8 cellular contexts compared by ENCODE assay signal in genomic region chr2:46913471-46914381, GRCh38. TPM values are rescaled to one million over a fixed set of nuclear protein-coding genes. Genes with fewer than 3 reads are reported as not detected.
DNase-seq lines count a peak whose midpoint lies in the region; ATAC-seq and TF ChIP-seq lines count a peak whose summit lies in the region.

No MANE protein-coding gene starts in this region.

- no peaks in the 10 kb centered on the region for H3K27me3 Mint-ChIP-seq in activated naive CD8-positive, alpha-beta T cell treated with anti-CD3 and anti-CD28 coated beads for 36 hours
- H3K27me3 Mint-ChIP-seq in type B pancreatic cell, result no peaks in the 10 kb centered on the region

- peaks cover 14% of the 10 kb centered on the region for H3K4me1 ChIP-seq in A673 (ENCODE audit: insufficient read depth, low read length, poor library complexity, severe bottlenecking)

- no peaks in the 10 kb centered on the region for H3K9me3 ChIP-seq in A673 (ENCODE audit: low read depth, low read length, poor library complexity, severe bottlenecking)

- peak overlapping the region; percentile 89 for H3K4me3 Mint-ChIP-seq in activated naive CD8-positive, alpha-beta T cell treated with anti-CD3 and anti-CD28 coated beads for 36 hours
- H3K4me3 Mint-ChIP-seq in type B pancreatic cell, result peak overlapping the region; percentile 95

- H3K36me3 Mint-ChIP-seq in activated naive CD8-positive, alpha-beta T cell treated with anti-CD3 and anti-CD28 coated beads for 36 hours, result peaks cover 16% of the 10 kb centered on the region
- peaks cover 17% of the 10 kb centered on the region for H3K36me3 Mint-ChIP-seq in type B pancreatic cell

- peak overlapping the region; percentile 61 for H3K27ac ChIP-seq in A673 (ENCODE audit: low read depth, low read length, poor library complexity, severe bottlenecking)

- no peaks in the 10 kb centered on the region for H3K9me3 Mint-ChIP-seq in activated naive CD8-positive, alpha-beta T cell treated with anti-CD3 and anti-CD28 coated beads for 36 hours
- no peaks in the 10 kb centered on the region for H3K9me3 Mint-ChIP-seq in type B pancreatic cell

- CTCF ChIA-PET in A673 (lab: Charles Lee), result no interaction called here
- CTCF ChIA-PET in HEK293T (lab: Yijun Ruan, JAX), result interaction anchor here (0.6 to 0.8 kb wide), 2 partner anchors 9 to 61 kb away, joined by 3 read pairs; no protein-coding TSS in a partner anchor

- H3K27ac Mint-ChIP-seq in activated naive CD8-positive, alpha-beta T cell treated with anti-CD3 and anti-CD28 coated beads for 36 hours, result no peak overlapping the region
- H3K27ac Mint-ChIP-seq in type B pancreatic cell, result peak overlapping the region; percentile 2

- H3K4me1 Mint-ChIP-seq in activated naive CD8-positive, alpha-beta T cell treated with anti-CD3 and anti-CD28 coated beads for 36 hours, result peaks cover 57% of the 10 kb centered on the region
- peaks cover 31% of the 10 kb centered on the region for H3K4me1 Mint-ChIP-seq in type B pancreatic cell (ENCODE audit: unreplicated experiment)

- intact Hi-C loops in A673 (cut with micrococcal nuclease; ENCODE audit: unreplicated experiment), result no loop called here

- POLR2A ChIA-PET in A673 (lab: Charles Lee; ENCODE audit: low non-redundant PET) (interaction anchor here (0.6 kb wide), 1 partner anchor 374 kb away, joined by 5 read pairs; no protein-coding TSS in a partner anchor), HEK293T (lab: Yijun Ruan, JAX) (no interaction called here)

- peaks cover 9% of the 10 kb centered on the region for H3K36me3 ChIP-seq in A673 (ENCODE audit: insufficient read depth, low read length, poor library complexity, severe bottlenecking)

- TF ChIP-seq CTCF in A673 (conservative IDR thresholded peaks at IDR 0.05; ENCODE audit: low read depth, low read length) (no peak), type B pancreatic cell (conservative IDR thresholded peaks at IDR 0.05) (no peak)

- DNase-seq in A673 (ENCODE audit: low spot score) (no peak), HEK293T (ENCODE audit: extremely low spot score) (peak; percentile 17), iris pigment epithelial cell (ENCODE audit: low read depth) (peak; percentile 81), type B pancreatic cell (ENCODE audit: extremely low spot score, unreplicated experiment) (no peak)
- no peak for DNase-seq in activated naive CD8-positive, alpha-beta T cell treated with anti-CD3 and anti-CD28 coated beads for 36 hours
- no peak for DNase-seq in stimulated activated CD4-positive, alpha-beta T cell treated with anti-CD3 and anti-CD28 coated beads, Interleukin-1b, Interleukin-23, amount 100 ng/mL, for 48 hours
- DNase-seq in activated CD8-positive, alpha-beta memory T cell treated with anti-CD3 and anti-CD28 coated beads for 24 hours, result no peak

- ATAC-seq in HG02759 (IDR thresholded peaks at IDR 0.05; ENCODE audit: unreplicated experiment), result no peak

- peak overlapping the region; percentile 99 for H3K4me3 ChIP-seq in A673 (ENCODE audit: low read depth, low read length, poor library complexity, severe bottlenecking)

- BruUV-seq in A673 (replicated peaks; lab: Mats Ljungman, UMichigan), result TSS peak; percentile 56

- no peaks in the 10 kb centered on the region for H3K27me3 ChIP-seq in A673 (replicated peaks; ENCODE audit: insufficient read depth, low read depth, low read length, poor library complexity)

TF ChIP-seq in HEK293T, 16 proteins besides CTCF, POLR2A, EP300 and RAD21:
- TF ChIP-seq FOXM1 (IDR thresholded peaks at IDR 0.05; ENCODE audit: borderline replicate concordance) (no peak), SUZ12 (IDR thresholded peaks at IDR 0.05) (no peak), NFRKB (IDR thresholded peaks at IDR 0.05) (no peak), FOXA1 (IDR thresholded peaks at IDR 0.05) (no peak), PKNOX1 (IDR thresholded peaks at IDR 0.05) (no peak), SP1 (IDR thresholded peaks at IDR 0.05) (no peak), ELF4 (IDR thresholded peaks at IDR 0.05) (no peak), BHLHE40 (IDR thresholded peaks at IDR 0.05; ENCODE audit: borderline replicate concordance) (no peak), ARNT (IDR thresholded peaks at IDR 0.05) (no peak), L3MBTL2 (conservative IDR thresholded peaks at IDR 0.05) (no peak), TARDBP (IDR thresholded peaks at IDR 0.05) (no peak)

RNA-seq across cellular contexts. Expression of gene MCFD2, which starts 1.9 kb away (rescaled TPM):
- total RNA-seq in A673 (2021), result 90.5 and 101 TPM in 2 replicates
- 10 to 100 TPM; 41.2 to 42.3 TPM for total RNA-seq in activated naive CD8-positive, alpha-beta T cell treated with anti-CD3 and anti-CD28 coated beads for 36 hours
- total RNA-seq in type B pancreatic cell (ENCODE audit: low replicate concordance), result 66.7 and 72.4 TPM in 2 replicates

RNA-seq across cellular contexts. Expression of gene TTC7A, which starts 27.3 kb away (rescaled TPM):
- 1.8 and 4.3 TPM in 2 replicates for total RNA-seq in A673 (2021)
- total RNA-seq in activated naive CD8-positive, alpha-beta T cell treated with anti-CD3 and anti-CD28 coated beads for 36 hours, result 10 to 100 TPM; 55.0 to 56.6 TPM
- total RNA-seq in type B pancreatic cell (ENCODE audit: low replicate concordance), result 15.9 and 19.8 TPM in 2 replicates

Comparison
In these comparisons a context has a peak if more than half of its experiments do, and no peak if none do; other contexts are left out.
1. DNase-seq: peak in HEK293T (single experiment) and iris pigment epithelial cell (single experiment); none in A673 (single experiment), activated naive CD8-positive, alpha-beta T cell treated with anti-CD3 and anti-CD28 coated beads for 36 hours (single experiment), type B pancreatic cell (single experiment), stimulated activated CD4-positive, alpha-beta T cell treated with anti-CD3 and anti-CD28 coated beads, Interleukin-1b, Interleukin-23, amount 100 ng/mL, for 48 hours (single experiment) and activated CD8-positive, alpha-beta memory T cell treated with anti-CD3 and anti-CD28 coated beads for 24 hours (single experiment).